8 cellular contexts compared by ENCODE assay signal in genomic region chr11:38013157-38013556, GRCh38.
"Had no signal": no experiment of that assay in that cellular context is flagged by ENCODE, and none has a peak within 500 bp of the region (broad histone marks: within the 10 kb centered on the region; RNA-seq: fewer than 3 reads in every experiment).

No MANE protein-coding gene starts in this region.

- H3K9ac ChIP-seq: GM23248, KMS-11 had no signal

- FAIRE-seq: H1, H54, HTR-8/SVneo had no signal

- DNase-seq: GM23248, H9, HCEC 1CT, KBM-7 had no signal

- H2AFZ ChIP-seq: GM23248 had no signal

- H3K27ac ChIP-seq: GM23248, KMS-11 had no signal

- H3K4me3 ChIP-seq: GM23248 had no signal

- H3K4me2 ChIP-seq: KMS-11 had no signal
